In the genomic region with DNA sequence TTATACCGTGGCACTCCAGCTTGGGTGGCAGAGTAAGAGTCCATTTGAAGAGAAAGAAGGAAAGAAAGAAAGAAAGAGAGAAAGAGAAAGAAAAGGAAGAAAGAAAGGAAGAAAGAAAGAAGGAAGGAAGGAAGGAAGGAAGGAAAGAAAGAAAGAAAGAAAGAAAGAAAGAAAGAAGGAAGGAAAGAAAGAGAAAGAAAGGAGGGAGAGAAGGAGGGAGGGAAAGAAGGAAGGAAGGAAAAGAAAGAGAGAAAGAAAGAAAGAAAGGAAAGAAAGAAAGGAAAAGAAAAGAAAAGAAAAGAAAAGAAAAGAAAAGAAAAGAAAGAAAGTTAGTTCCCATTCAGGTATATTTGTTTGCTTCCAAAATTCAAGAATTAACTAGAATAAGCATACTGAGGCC, we compare ENCODE assay signal across 9 cellular contexts. TPM values are rescaled to one million over a fixed set of nuclear protein-coding genes. Genes with fewer than 3 reads are reported as not detected.
"Had no signal": no experiment of that assay in that cellular context is flagged by ENCODE, and none has a peak within 500 bp of the region (broad histone marks: within the 10 kb centered on the region; RNA-seq: fewer than 3 reads in every experiment).

No MANE protein-coding gene starts in this region.

RNA-seq across cellular contexts. Expression of a gene that starts 24.5 kb away (rescaled TPM):
- total RNA-seq: naive thymus-derived CD8-positive, alpha-beta T cell; natural killer cell; natural killer cell treated with Interleukin-12 subunit alpha and Interleukin-12 subunit beta and Interleukin-15 and Interleukin-18, amount 100 ng/mL, for 72 hours; omental fat pad; posterior vena cava; prostate gland; pulmonary artery endothelial cell; right lobe of liver; sciatic nerve had no signal
- polyA plus RNA-seq: naive thymus-derived CD8-positive, alpha-beta T cell had no signal
